In genomic region chr3:151329368-151329767, GRCh38 we compare ENCODE assay signal across 2 cellular contexts.
TF ChIP-seq lines count a peak whose summit lies in the region.

Gene P2RY13, minus strand, starts transcription at chr3:151329549. Its CDS starts 21 bp downstream, at chr3:151329528.

TF ChIP-seq in HCT116, 20 proteins besides CTCF, POLR2A, EP300 and RAD21 (continued from another document):
- TF ChIP-seq ZBTB33 (IDR thresholded peaks at IDR 0.05; ENCODE audit: extremely low read depth, insufficient replicate concordance, low read length) (no peak), POLR2AphosphoS5 (IDR thresholded peaks at IDR 0.05; ENCODE audit: low read depth, low read length) (no peak), ATF3 (IDR thresholded peaks at IDR 0.05) (no peak), FOSL1 (IDR thresholded peaks at IDR 0.05; ENCODE audit: low read depth) (no peak), CEBPB (IDR thresholded peaks at IDR 0.05; ENCODE audit: low read depth) (no peak), ZNF274 (IDR thresholded peaks at IDR 0.05; ENCODE audit: low read depth, low read length) (no peak), YY1 (IDR thresholded peaks at IDR 0.05; ENCODE audit: extremely low read depth, insufficient replicate concordance, low read depth, low read length) (no peak), JUND (IDR thresholded peaks at IDR 0.05) (no peak)
TF ChIP-seq in HCT116: peak in this region for 0.

TF ChIP-seq in SK-N-SH treated with all-trans-retinoic acid at 6 μM for 48 hours, 23 proteins besides CTCF, POLR2A, EP300 and RAD21 (continued from another document):
- no peak for TF ChIP-seq POU6F1 (CRISPR knock-in tag; IDR thresholded peaks at IDR 0.05; ENCODE audit: borderline replicate concordance, low read depth)
